Comparison of ENCODE assay signal across 20 cellular contexts in the genomic region with DNA sequence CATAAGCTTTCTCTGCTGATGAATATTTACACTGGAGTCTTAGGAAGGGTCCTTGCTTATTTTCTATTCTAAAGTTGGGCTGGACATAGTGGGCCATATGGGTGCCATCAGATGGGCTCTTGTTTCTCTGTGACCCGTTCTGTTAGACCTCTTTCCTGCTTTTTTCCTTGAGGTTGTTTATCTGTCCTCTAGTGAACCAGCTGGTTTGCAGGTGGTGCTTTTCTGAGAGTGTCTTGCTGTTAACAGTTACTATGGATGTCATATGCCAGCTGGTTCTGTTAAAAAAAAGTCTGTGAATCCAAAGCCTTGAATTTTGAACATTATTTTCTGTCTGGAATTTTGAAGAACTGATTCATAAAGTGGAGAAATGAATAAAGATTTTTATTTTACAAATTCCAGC. TPM values are rescaled to one million over a fixed set of nuclear protein-coding genes. Genes with fewer than 3 reads are reported as not detected.
"Had no signal": no experiment of that assay in that cellular context is flagged by ENCODE, and none has a peak within 500 bp of the region (broad histone marks: within the 10 kb centered on the region; RNA-seq: fewer than 3 reads in every experiment).

No MANE protein-coding gene starts in this region.

- H3K27me3 Mint-ChIP-seq: activated CD4-positive, alpha-beta T cell treated with anti-CD3 and anti-CD28 coated beads, Interleukin-2, amount 10 ng/mL, durations not matched to agents 24 days and 14 days; activated CD8-positive, alpha-beta T cell treated with anti-CD3 and anti-CD28 coated beads for 36 hours; activated naive CD8-positive, alpha-beta T cell treated with anti-CD3 and anti-CD28 coated beads, Interleukin-2, amount 10 ng/mL, durations not matched to agents 7 days and 5 days; activated T-cell treated with anti-CD3 and anti-CD28 coated beads, Interleukin-2, amount 50 U/mL, for 24 hours had no signal

- ATAC-seq: activated CD8-positive, alpha-beta T cell treated with anti-CD3 and anti-CD28 coated beads for 36 hours; esophagus mucosa; left colon; lower lobe of right lung; stimulated activated naive CD8-positive, alpha-beta T cell treated with anti-CD3 and anti-CD28 coated beads, Interleukin-15, Interleukin-2, amounts not matched to agents 100 U/mL and 50 U/mL, for 24 hours had no signal

- DNase-seq: activated CD4-positive, alpha-beta T cell treated with anti-CD3 and anti-CD28 coated beads, Interleukin-2, amount 10 ng/mL, durations not matched to agents 24 days and 14 days; activated CD4-positive, CD25-positive, alpha-beta regulatory T cell; activated CD8-positive, alpha-beta T cell treated with anti-CD3 and anti-CD28 coated beads for 36 hours; activated naive CD4-positive, alpha-beta T cell treated with Interleukin-2 at 50 U/mL for 16 hours; activated naive CD8-positive, alpha-beta T cell treated with anti-CD3 and anti-CD28 coated beads, Interleukin-2, amount 10 ng/mL, durations not matched to agents 7 days and 5 days; activated T-cell treated with anti-CD3 and anti-CD28 coated beads, Interleukin-2, amount 50 U/mL, for 24 hours; amygdala; left colon; lower lobe of right lung; occipital lobe; stimulated activated CD4-positive, alpha-beta T cell treated with anti-CD3 and anti-CD28 coated beads, Interleukin-12 subunit alpha, Interleukin-12 subunit beta, amount 100 ng/mL, for 4 hours; stimulated activated CD4-positive, alpha-beta T cell treated with anti-CD3 and anti-CD28 coated beads, Interleukin-1b, Interleukin-23, amount 100 ng/mL, for 48 hours; stimulated activated naive CD8-positive, alpha-beta T cell treated with anti-CD3 and anti-CD28 coated beads, Interleukin-15, Interleukin-2, amounts not matched to agents 100 U/mL and 50 U/mL, for 24 hours; T-helper 1 cell; T-helper 9 cell; transverse colon; uterus had no signal

- FAIRE-seq: endometrium had no signal

- H3K4me3 Mint-ChIP-seq: activated CD4-positive, alpha-beta T cell treated with anti-CD3 and anti-CD28 coated beads, Interleukin-2, amount 10 ng/mL, durations not matched to agents 24 days and 14 days; activated CD8-positive, alpha-beta T cell treated with anti-CD3 and anti-CD28 coated beads for 36 hours; activated naive CD8-positive, alpha-beta T cell treated with anti-CD3 and anti-CD28 coated beads, Interleukin-2, amount 10 ng/mL, durations not matched to agents 7 days and 5 days; activated T-cell treated with anti-CD3 and anti-CD28 coated beads, Interleukin-2, amount 50 U/mL, for 24 hours had no signal

- H3K9me3 Mint-ChIP-seq: activated CD4-positive, alpha-beta T cell treated with anti-CD3 and anti-CD28 coated beads, Interleukin-2, amount 10 ng/mL, durations not matched to agents 24 days and 14 days; activated CD8-positive, alpha-beta T cell treated with anti-CD3 and anti-CD28 coated beads for 36 hours; activated naive CD8-positive, alpha-beta T cell treated with anti-CD3 and anti-CD28 coated beads, Interleukin-2, amount 10 ng/mL, durations not matched to agents 7 days and 5 days; activated T-cell treated with anti-CD3 and anti-CD28 coated beads, Interleukin-2, amount 50 U/mL, for 24 hours; activated T-helper 2 cell treated with anti-CD3 and anti-CD28 coated beads, Interferon-gamma antibody, Interleukin-2, Interleukin-4, amounts not matched to agents 10 μg/mL and 5 μg/mL and 100 μg/mL, durations not matched to agents 14 hours and 24 hours and 36 hours had no signal

- H3K27ac Mint-ChIP-seq: activated CD4-positive, alpha-beta T cell treated with anti-CD3 and anti-CD28 coated beads, Interleukin-2, amount 10 ng/mL, durations not matched to agents 24 days and 14 days; activated CD8-positive, alpha-beta T cell treated with anti-CD3 and anti-CD28 coated beads for 36 hours; activated naive CD8-positive, alpha-beta T cell treated with anti-CD3 and anti-CD28 coated beads, Interleukin-2, amount 10 ng/mL, durations not matched to agents 7 days and 5 days; activated T-cell treated with anti-CD3 and anti-CD28 coated beads, Interleukin-2, amount 50 U/mL, for 24 hours; activated T-helper 2 cell treated with anti-CD3 and anti-CD28 coated beads, Interferon-gamma antibody, Interleukin-2, Interleukin-4, amounts not matched to agents 10 μg/mL and 5 μg/mL and 100 μg/mL, durations not matched to agents 14 hours and 24 hours and 36 hours had no signal

RNA-seq across cellular contexts. Expression of a gene that starts 37.2 kb away (rescaled TPM):
- total RNA-seq: activated CD8-positive, alpha-beta T cell treated with anti-CD3 and anti-CD28 coated beads for 36 hours; activated naive CD8-positive, alpha-beta T cell treated with anti-CD3 and anti-CD28 coated beads, Interleukin-2, amount 10 ng/mL, durations not matched to agents 7 days and 5 days had no signal
